ENCODE assay signal across 10 cellular contexts in genomic region chr10:78502208-78502943, GRCh38.
A peak's percentile ranks its signal among the peaks of the same experiment; 100 is the strongest.
DNase-seq lines count a peak whose midpoint lies in the region; ATAC-seq and TF ChIP-seq lines count a peak whose summit lies in the region.
"Had no signal": no experiment of that assay in that cellular context is flagged by ENCODE, and none has a peak within 500 bp of the region (broad histone marks: within the 10 kb centered on the region; RNA-seq: fewer than 3 reads in every experiment).

No MANE protein-coding gene starts in this region.

- H3K27ac Mint-ChIP-seq in osteocyte (ENCODE audit: unreplicated experiment), result no peak overlapping the region

- no peaks in the 10 kb centered on the region for H3K36me3 Mint-ChIP-seq in osteocyte (ENCODE audit: unreplicated experiment)

- no peak for TF ChIP-seq CTCF in fibroblast of mammary gland (conservative IDR thresholded peaks at IDR 0.05; ENCODE audit: control insufficient read depth, insufficient read depth, low read depth, low read length)
- no peak for TF ChIP-seq CTCF in osteocyte (IDR thresholded peaks at IDR 0.05)

- H3K27me3 Mint-ChIP-seq in osteocyte (ENCODE audit: unreplicated experiment), result peaks cover 12% of the 10 kb centered on the region

- DNase-seq in EL (peak; percentile 49), RPMI7951 (ENCODE audit: low read depth) (peak; percentile 75), fibroblast of mammary gland (ENCODE audit: low read depth) (peak; percentile 39), osteocyte (ENCODE audit: extremely low spot score, unreplicated experiment) (peak; percentile 51), RPMI8226 (no peak), NCI-H1417 (lab: John Stamatoyannopoulos, UW) (no peak), COLO668 (lab: John Stamatoyannopoulos, UW; ENCODE audit: unreplicated experiment) (no peak)
- DNase-seq: NCI-H1092 treated with DMSO at 0.1 percent for 48 hours, NCI-H82 had no signal

- no peak for ATAC-seq in GM19324 (IDR thresholded peaks at IDR 0.05; ENCODE audit: low FRiP score, unreplicated experiment)

- H3K4me1 Mint-ChIP-seq in osteocyte (ENCODE audit: unreplicated experiment), result peaks cover 8% of the 10 kb centered on the region

- H3K4me3 Mint-ChIP-seq in osteocyte (ENCODE audit: unreplicated experiment), result no peak overlapping the region

- H3K9me3 Mint-ChIP-seq in osteocyte (ENCODE audit: unreplicated experiment), result peaks cover 6% of the 10 kb centered on the region

- H3K4me3 ChIP-seq in fibroblast of mammary gland (ENCODE audit: control insufficient read depth, low read depth, low read length), result no peak overlapping the region

Comparison
In these comparisons a context has a peak if more than half of its experiments do, and no peak if none do; other contexts are left out.
1. DNase-seq: peak in EL (single experiment), RPMI7951 (single experiment), fibroblast of mammary gland (single experiment) and osteocyte (single experiment); none in RPMI8226 (single experiment), NCI-H1417 (0 of 3) and COLO668 (single experiment).